ENCODE assay signal across 16 cellular contexts in genomic region chr3:107116251-107116650, GRCh38.
DNase-seq lines count a peak whose midpoint lies in the region; ATAC-seq lines count a peak whose summit lies in the region.
"Had no signal": no experiment of that assay in that cellular context is flagged by ENCODE, and none has a peak within 500 bp of the region (broad histone marks: within the 10 kb centered on the region; RNA-seq: fewer than 3 reads in every experiment).

No MANE protein-coding gene starts in this region.

- ATAC-seq in GM21619 (IDR thresholded peaks at IDR 0.05; ENCODE audit: unreplicated experiment) = no peak
- ATAC-seq: CD8-positive, alpha-beta T cell; GM12878 had no signal

- DNase-seq in DMS53 (lab: John Stamatoyannopoulos, UW) (peak; percentile 53), DMS53 treated with DMSO at 0.1 percent for 48 hours (lab: John Stamatoyannopoulos, UW; ENCODE audit: unreplicated experiment) (no peak), COLO668 (lab: John Stamatoyannopoulos, UW; ENCODE audit: unreplicated experiment) (peak; percentile 24), NCI-H748 (lab: John Stamatoyannopoulos, UW; ENCODE audit: unreplicated experiment) (peak; percentile 82), NCI-H1694 treated with DMSO at 0.1 percent for 48 hours (lab: John Stamatoyannopoulos, UW) (no peak)
- DNase-seq: Calu3; CD4-positive, CD25-positive, alpha-beta regulatory T cell; CD8-positive, alpha-beta T cell; DMS79; EL; GDM1; GOT3; H7; HCEC 1CT had no signal

Comparison
In these comparisons a context has a peak if more than half of its experiments do, and no peak if none do; other contexts are left out.
1. DNase-seq: peak in DMS53 (single experiment), COLO668 (single experiment) and NCI-H748 (single experiment); none in DMS53 treated with DMSO at 0.1 percent for 48 hours (single experiment) and NCI-H1694 treated with DMSO at 0.1 percent for 48 hours (single experiment).